In genomic region chr4:86034616-86035015, GRCh38 we compare ENCODE assay signal across 25 cellular contexts.
"Had no signal": no experiment of that assay in that cellular context is flagged by ENCODE, and none has a peak within 500 bp of the region (broad histone marks: within the 10 kb centered on the region; RNA-seq: fewer than 3 reads in every experiment).

No MANE protein-coding gene starts in this region.

- H3K4me3 ChIP-seq: MG63, Peyer's patch had no signal

- H3K27ac ChIP-seq: KMS-11, Peyer's patch, RWPE1 had no signal

- H3K27me3 ChIP-seq: MG63, Peyer's patch had no signal

- H3K9ac ChIP-seq: KMS-11 had no signal

- ATAC-seq: activated T-cell treated with anti-CD3 and anti-CD28 coated beads, Interleukin-2, amount 50 U/mL, for 4 hours; activated T-helper 17 cell treated with anti-CD3 and anti-CD28 coated beads, Interleukin-2, amount 50 U/mL, for 72 hours; T-helper 17 cell had no signal

- H3K4me2 ChIP-seq: KMS-11 had no signal

- FAIRE-seq: TTC549 had no signal

- H3K9me3 ChIP-seq: MG63, Peyer's patch had no signal

- H3K36me3 ChIP-seq: MG63, Peyer's patch had no signal

- DNase-seq: activated B cell treated with CpG ODN at 0.5 μM for 24 hours; activated CD4-positive, alpha-beta memory T cell treated with anti-CD3 and anti-CD28 coated beads for 36 hours; activated CD4-positive, alpha-beta T cell treated with anti-CD3 and anti-CD28 coated beads for 1 hour; activated CD4-positive, alpha-beta T cell treated with anti-CD3 and anti-CD28 coated beads, Interleukin-2, amount 10 ng/mL, durations not matched to agents 7 days and 5 days; activated CD8-positive, alpha-beta memory T cell treated with anti-CD3 and anti-CD28 coated beads for 24 hours; activated gamma-delta T cell; activated naive CD4-positive, alpha-beta T cell treated with anti-CD3 and anti-CD28 coated beads, Interleukin-2, amount 10 ng/mL, durations not matched to agents 7 days and 5 days; activated naive CD8-positive, alpha-beta T cell treated with anti-CD3 and anti-CD28 coated beads for 36 hours; activated T-cell treated with anti-CD3 and anti-CD28 coated beads, Interleukin-2, amount 50 U/mL, for 4 hours; anterior cingulate cortex; MG63; NCI-H1105 treated with DMSO at 0.1 percent for 48 hours; NCI-H1436 treated with DMSO at 0.1 percent for 48 hours; NCI-H187; NCI-H2081; NCI-H446; NCI-H524; Peyer's patch; SHP77; T-helper 17 cell; T-helper 9 cell had no signal

- H3K4me1 ChIP-seq: Peyer's patch had no signal
